ENCODE assay signal across 1 cellular context in genomic region chr2:72150157-72150960, GRCh38.
TF ChIP-seq lines count a peak whose summit lies in the region.

No MANE protein-coding gene starts in this region.

TF ChIP-seq in IMR-90, 13 proteins besides CTCF, POLR2A, EP300 and RAD21 (continued from another document):
- TF ChIP-seq RFX5 (IDR thresholded peaks at IDR 0.05; ENCODE audit: low read depth, low read length) (no peak), SMC3 (IDR thresholded peaks at IDR 0.05; ENCODE audit: low read depth, low read length) (peak; percentile 90)
- TF ChIP-seq, protein P1, sequence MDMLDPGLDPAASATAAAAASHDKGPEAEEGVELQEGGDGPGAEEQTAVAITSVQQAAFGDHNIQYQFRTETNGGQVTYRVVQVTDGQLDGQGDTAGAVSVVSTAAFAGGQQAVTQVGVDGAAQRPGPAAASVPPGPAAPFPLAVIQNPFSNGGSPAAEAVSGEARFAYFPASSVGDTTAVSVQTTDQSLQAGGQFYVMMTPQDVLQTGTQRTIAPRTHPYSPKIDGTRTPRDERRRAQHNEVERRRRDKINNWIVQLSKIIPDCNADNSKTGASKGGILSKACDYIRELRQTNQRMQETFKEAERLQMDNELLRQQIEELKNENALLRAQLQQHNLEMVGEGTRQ (IDR thresholded peaks at IDR 0.05; ENCODE audit: low read depth, low read length), result no peak
